Comparison of ENCODE assay signal across 19 cellular contexts in genomic region chr22:36865346-36865745, GRCh38. TPM values are rescaled to one million over a fixed set of nuclear protein-coding genes. Genes with fewer than 3 reads are reported as not detected.
DNase-seq lines count a peak whose midpoint lies in the region; ATAC-seq and TF ChIP-seq lines count a peak whose summit lies in the region.
"Had no signal": no experiment of that assay in that cellular context is flagged by ENCODE, and none has a peak within 500 bp of the region (broad histone marks: within the 10 kb centered on the region; RNA-seq: fewer than 3 reads in every experiment).

No MANE protein-coding gene starts in this region.

- H3K4ac ChIP-seq in trophoblast cell (ENCODE audit: low read depth, low read length), result no peak overlapping the region

- peaks cover 45% of the 10 kb centered on the region for H3K4me1 Mint-ChIP-seq in activated CD4-positive, alpha-beta T cell treated with anti-CD3 and anti-CD28 coated beads, Interleukin-2, amount 10 ng/mL, durations not matched to agents 24 days and 14 days
- H3K4me1 Mint-ChIP-seq in endodermal cell, result no peaks in the 10 kb centered on the region
- peaks cover 4% of the 10 kb centered on the region for H3K4me1 Mint-ChIP-seq in mesothelial cell of epicardium
- H3K4me1 Mint-ChIP-seq: activated naive CD4-positive, alpha-beta T cell treated with anti-CD3 and anti-CD28 coated beads, Interleukin-2, amount 50 U/mL, for 24 hours; nephron had no signal

- H2BK120ac ChIP-seq in trophoblast cell (ENCODE audit: insufficient read depth, low read length, poor library complexity), result no peak overlapping the region

- no peak overlapping the region for H3K14ac ChIP-seq in trophoblast cell (ENCODE audit: low read length)

- no peak for ATAC-seq in heart right ventricle
- ATAC-seq: heart left ventricle, left lobe of liver had no signal

- no peak overlapping the region for H3K4me3 Mint-ChIP-seq in activated CD4-positive, alpha-beta T cell treated with anti-CD3 and anti-CD28 coated beads, Interleukin-2, amount 10 ng/mL, durations not matched to agents 24 days and 14 days
- H3K4me3 Mint-ChIP-seq in endodermal cell, result no peak overlapping the region
- H3K4me3 Mint-ChIP-seq in mesothelial cell of epicardium, result no peak overlapping the region
- H3K4me3 Mint-ChIP-seq: activated naive CD4-positive, alpha-beta T cell treated with anti-CD3 and anti-CD28 coated beads, Interleukin-2, amount 50 U/mL, for 24 hours; nephron had no signal

- H2BK12ac ChIP-seq in trophoblast cell (ENCODE audit: low read length), result no peak overlapping the region

- H3K27me3 Mint-ChIP-seq in activated CD4-positive, alpha-beta T cell treated with anti-CD3 and anti-CD28 coated beads, Interleukin-2, amount 10 ng/mL, durations not matched to agents 24 days and 14 days, result no peaks in the 10 kb centered on the region
- H3K27me3 Mint-ChIP-seq in endodermal cell (ENCODE audit: insufficient read depth), result peaks cover 17% of the 10 kb centered on the region
- H3K27me3 Mint-ChIP-seq in mesothelial cell of epicardium (ENCODE audit: low read depth), result peaks cover 44% of the 10 kb centered on the region

- peaks cover 87% of the 10 kb centered on the region for H3K4me1 ChIP-seq in OCI-LY3 (ENCODE audit: low read length)
- no peaks in the 10 kb centered on the region for H3K4me1 ChIP-seq in endodermal cell (ENCODE audit: control insufficient read depth, insufficient read depth, low read length)
- H3K4me1 ChIP-seq in trophoblast cell (ENCODE audit: control insufficient read depth in 1 of 2, insufficient read depth in 2 of 2, low read length in 2 of 2), result no peaks in the 10 kb centered on the region
- H3K4me1 ChIP-seq in heart right ventricle, result peaks cover 0 to 51% (median 0%) of the 10 kb centered on the region in 9 donors
- H3K4me1 ChIP-seq: sigmoid colon, uterus had no signal

- peak overlapping the region; percentile 5; the same call in 1 of the 2 replicates for H3K4me3 ChIP-seq in OCI-LY3 (ENCODE audit: low read length)
- H3K4me3 ChIP-seq in endodermal cell (ENCODE audit: low read length), result no peak overlapping the region
- H3K4me3 ChIP-seq in trophoblast cell (ENCODE audit: low read depth, low read length), result no peak overlapping the region
- no peak overlapping the region for H3K4me3 ChIP-seq in heart right ventricle
- H3K4me3 ChIP-seq: heart left ventricle, sigmoid colon, uterus had no signal

- H2AFZ ChIP-seq in OCI-LY3 (ENCODE audit: low read depth, low read length) (no peak overlapping the region), trophoblast cell (ENCODE audit: insufficient read depth, low read length, poor library complexity) (no peak overlapping the region)

- H2AK5ac ChIP-seq in trophoblast cell (ENCODE audit: low read length), result no peak overlapping the region

- peak overlapping the region; percentile 51 for H3K4me2 ChIP-seq in OCI-LY3 (ENCODE audit: low read length)
- H3K4me2 ChIP-seq in trophoblast cell (ENCODE audit: low read length), result no peak overlapping the region

- H3K79me2 ChIP-seq in OCI-LY3 (ENCODE audit: low read length) (peaks cover 13% of the 10 kb centered on the region; the same call in 1 of the 2 replicates), trophoblast cell (ENCODE audit: control insufficient read depth, insufficient read depth, low read length, poor library complexity) (no peaks in the 10 kb centered on the region)

- H4K20me1 ChIP-seq in OCI-LY3 (ENCODE audit: insufficient read depth, low read length), result no peaks in the 10 kb centered on the region

- DNase-seq in activated CD4-positive, alpha-beta T cell treated with anti-CD3 and anti-CD28 coated beads, Interleukin-2, amount 10 ng/mL, durations not matched to agents 24 days and 14 days, result no peak
- no peak for DNase-seq in activated CD4-positive, alpha-beta T cell treated with anti-CD3 and anti-CD28 coated beads for 4 hours
- DNase-seq in endodermal cell (peak; percentile 84), trophoblast cell (peak; percentile 38 to 45), heart right ventricle (no peak), mesothelial cell of epicardium (ENCODE audit: low spot score in 2 of 2, unreplicated experiment in 2 of 2) (no peak)
- no peak for DNase-seq in stimulated activated naive CD4-positive, alpha-beta T cell treated with Interleukin-2 at 50 U/mL for 16 hours (lab: John Stamatoyannopoulos, UW)
- DNase-seq: COR-L47; erythroblast; heart left ventricle; MM.1S; NCI-H748 treated with DMSO at 0.1 percent for 48 hours; sigmoid colon; stimulated activated CD4-positive, alpha-beta T cell treated with anti-CD3 and anti-CD28 coated beads, Interleukin-4, amount 100 ng/mL, for 4 hours; uterus had no signal

- no peak overlapping the region for H2BK5ac ChIP-seq in trophoblast cell (ENCODE audit: low read depth, low read length, poor library complexity)

- H3K27me3 ChIP-seq in OCI-LY3 (ENCODE audit: low read depth, low read length), result no peaks in the 10 kb centered on the region
- H3K27me3 ChIP-seq in endodermal cell (ENCODE audit: control insufficient read depth, insufficient read depth, low read length, poor library complexity, severe bottlenecking), result no peaks in the 10 kb centered on the region
- H3K27me3 ChIP-seq in trophoblast cell (ENCODE audit: insufficient read depth, low read length), result no peaks in the 10 kb centered on the region
- H3K27me3 ChIP-seq in heart right ventricle, result peaks cover 0 to 53% (median 28%) of the 10 kb centered on the region in 7 donors
- H3K27me3 ChIP-seq: uterus had no signal

- H4K8ac ChIP-seq in trophoblast cell (ENCODE audit: low read depth, low read length), result no peak overlapping the region

- H3K27ac ChIP-seq in OCI-LY3 (ENCODE audit: low read length) (peak overlapping the region; percentile 92), endodermal cell (ENCODE audit: low read depth, low read length) (no peak overlapping the region), trophoblast cell (ENCODE audit: low read depth, low read length) (no peak overlapping the region), heart right ventricle (peak overlapping the region in 1 of 10 donors; percentile 95)
- H3K27ac ChIP-seq: heart left ventricle, sigmoid colon, uterus had no signal

- intact Hi-C loops in activated CD4-positive, alpha-beta T cell treated with anti-CD3 and anti-CD28 coated beads, Interleukin-2, amount 10 ng/mL, durations not matched to agents 24 days and 14 days (cut with micrococcal nuclease), result no loop called here
- intact Hi-C loops in heart right ventricle (cut with DNase I), result no loop called here

- H3K79me1 ChIP-seq in trophoblast cell (ENCODE audit: low read length), result no peaks in the 10 kb centered on the region

- peak overlapping the region; percentile 63 for H3K27ac Mint-ChIP-seq in activated CD4-positive, alpha-beta T cell treated with anti-CD3 and anti-CD28 coated beads, Interleukin-2, amount 10 ng/mL, durations not matched to agents 24 days and 14 days
- H3K27ac Mint-ChIP-seq in endodermal cell, result no peak overlapping the region
- H3K27ac Mint-ChIP-seq in mesothelial cell of epicardium, result no peak overlapping the region
- H3K27ac Mint-ChIP-seq: nephron had no signal

- H3K36me3 ChIP-seq in OCI-LY3 (replicated peaks; ENCODE audit: low read depth, low read length) (peaks cover 8% of the 10 kb centered on the region), endodermal cell (ENCODE audit: control insufficient read depth, insufficient read depth, low read length) (no peaks in the 10 kb centered on the region), trophoblast cell (ENCODE audit: control insufficient read depth in 1 of 2, insufficient read depth in 2 of 2, low read length in 2 of 2) (no peaks in the 10 kb centered on the region), heart right ventricle (peaks cover 0 to 48% (median 0%) of the 10 kb centered on the region in 9 donors)
- H3K36me3 ChIP-seq: sigmoid colon, uterus had no signal

- H3K23ac ChIP-seq in trophoblast cell (ENCODE audit: low read length), result no peak overlapping the region

- H3K18ac ChIP-seq in trophoblast cell (ENCODE audit: low read length), result no peak overlapping the region

- H3K9me3 Mint-ChIP-seq in activated CD4-positive, alpha-beta T cell treated with anti-CD3 and anti-CD28 coated beads, Interleukin-2, amount 10 ng/mL, durations not matched to agents 24 days and 14 days, result no peaks in the 10 kb centered on the region
- H3K9me3 Mint-ChIP-seq in endodermal cell, result no peaks in the 10 kb centered on the region
- no peaks in the 10 kb centered on the region for H3K9me3 Mint-ChIP-seq in mesothelial cell of epicardium
- H3K9me3 Mint-ChIP-seq: activated naive CD4-positive, alpha-beta T cell treated with anti-CD3 and anti-CD28 coated beads, Interleukin-2, amount 50 U/mL, for 24 hours had no signal

- H4K91ac ChIP-seq in trophoblast cell (ENCODE audit: low read depth, low read length), result no peak overlapping the region

- H3K9ac ChIP-seq in OCI-LY3 (ENCODE audit: low read length) (peak overlapping the region; percentile 51; the same call in 1 of the 2 replicates), endodermal cell (ENCODE audit: extremely low read depth, low read length, poor library complexity, severe bottlenecking) (no peak overlapping the region), trophoblast cell (ENCODE audit: low read length) (no peak overlapping the region)

- H3K9me3 ChIP-seq in OCI-LY3 (ENCODE audit: insufficient read depth, low read length) (no peaks in the 10 kb centered on the region), endodermal cell (ENCODE audit: control insufficient read depth, low read length) (no peaks in the 10 kb centered on the region), trophoblast cell (ENCODE audit: insufficient read depth, low read depth, low read length) (peaks cover 4% of the 10 kb centered on the region), heart right ventricle (no peaks in the 10 kb centered on the region)
- H3K9me3 ChIP-seq: heart left ventricle, sigmoid colon, uterus had no signal

- peaks cover 34% of the 10 kb centered on the region for H3K36me3 Mint-ChIP-seq in activated CD4-positive, alpha-beta T cell treated with anti-CD3 and anti-CD28 coated beads, Interleukin-2, amount 10 ng/mL, durations not matched to agents 24 days and 14 days (ENCODE audit: low read depth)
- H3K36me3 Mint-ChIP-seq in endodermal cell (ENCODE audit: low read depth), result no peaks in the 10 kb centered on the region
- H3K36me3 Mint-ChIP-seq in mesothelial cell of epicardium, result no peaks in the 10 kb centered on the region
- H3K36me3 Mint-ChIP-seq: activated naive CD4-positive, alpha-beta T cell treated with anti-CD3 and anti-CD28 coated beads, Interleukin-2, amount 50 U/mL, for 24 hours had no signal

- H4K12ac ChIP-seq in trophoblast cell (ENCODE audit: low read depth, low read length), result no peak overlapping the region

- TF ChIP-seq CTCF in OCI-LY3 (IDR thresholded peaks at IDR 0.05; ENCODE audit: low read depth, low read length) (no peak), endodermal cell (conservative IDR thresholded peaks at IDR 0.05) (no peak), heart right ventricle (IDR thresholded peaks at IDR 0.05) (no peak), mesothelial cell of epicardium (IDR thresholded peaks at IDR 0.05; ENCODE audit: unreplicated experiment) (no peak)

- 38% methylated on average over 4 to 13 of the region's 13 CpGs for WGBS in endodermal cell (ENCODE audit: insufficient coverage in 1 of 2, insufficient read length in 1 of 2), 2 experiments
- WGBS in trophoblast cell (ENCODE audit: extremely low coverage, insufficient coverage, insufficient read length), result no CpG with 5 or more reads among the region's 13 CpGs
- 25 to 26% methylated on average over 13 of the region's 13 CpGs for WGBS in heart right ventricle, 2 donors

RNA-seq across cellular contexts. Expression of gene NCF4, which starts 4.5 kb away (rescaled TPM):
- 12.3 and 13.6 TPM in 2 replicates for total RNA-seq in activated CD4-positive, alpha-beta T cell treated with anti-CD3 and anti-CD28 coated beads, Interleukin-2, amount 10 ng/mL, durations not matched to agents 24 days and 14 days
- total RNA-seq in endodermal cell, result not detected
- polyA plus RNA-seq in endodermal cell (2013, experiment 1 of 2), result not detected
- not detected for polyA plus RNA-seq in endodermal cell (2013, experiment 2 of 2)
- polyA plus RNA-seq in trophoblast cell (2013), result 2.3 and 2.9 TPM in 2 replicates
- 10 to 100 TPM in 2 of 10 donors, 1 to 10 TPM in 8; 1.1 to 18.9 (median 2.7) TPM for total RNA-seq in heart right ventricle
- polyA plus RNA-seq in heart right ventricle, result 10 to 100 TPM in 1 of 2 donors, 1 to 10 TPM in 1; 4.6 to 10.5 TPM
- not detected in 3 replicates for total RNA-seq in mesothelial cell of epicardium

RNA-seq across cellular contexts. Expression of gene CSF2RB, which starts 48.1 kb away (rescaled TPM):
- 5.0 and 5.2 TPM in 2 replicates for total RNA-seq in activated CD4-positive, alpha-beta T cell treated with anti-CD3 and anti-CD28 coated beads, Interleukin-2, amount 10 ng/mL, durations not matched to agents 24 days and 14 days
- total RNA-seq in endodermal cell, result not detected
- not detected for polyA plus RNA-seq in endodermal cell (2013, experiment 1 of 2)
- not detected for polyA plus RNA-seq in endodermal cell (2013, experiment 2 of 2)
- 4.3 and 4.7 TPM in 2 replicates for polyA plus RNA-seq in trophoblast cell (2013)
- 10 to 100 TPM in 1 of 10 donors, 1 to 10 TPM in 9; 1.4 to 20.8 (median 1.8) TPM for total RNA-seq in heart right ventricle
- polyA plus RNA-seq in heart right ventricle, result 1 to 10 TPM in 1 of 2 donors, under 1 TPM in 1; 0.81 to 1.5 TPM
- 0.38 to 0.56 TPM (median 0.38 TPM) in 3 replicates for total RNA-seq in mesothelial cell of epicardium

RNA-seq across cellular contexts. Expression of gene PVALB, which starts 48.5 kb away (rescaled TPM):
- not detected in 2 replicates for total RNA-seq in activated CD4-positive, alpha-beta T cell treated with anti-CD3 and anti-CD28 coated beads, Interleukin-2, amount 10 ng/mL, durations not matched to agents 24 days and 14 days
- total RNA-seq in endodermal cell (not detected), heart right ventricle (not detected), mesothelial cell of epicardium (not detected in 3 replicates)
- polyA plus RNA-seq in endodermal cell (2013, experiment 1 of 2), result 1.1 TPM
- 0.58 TPM for polyA plus RNA-seq in endodermal cell (2013, experiment 2 of 2)
- 0.11 and 0.40 TPM in 2 replicates for polyA plus RNA-seq in trophoblast cell (2013)
- polyA plus RNA-seq in heart right ventricle, result not detected
- total RNA-seq: heart left ventricle, sigmoid colon had no signal
- polyA plus RNA-seq: heart left ventricle, sigmoid colon had no signal

Comparison
In these comparisons a context has a peak if more than half of its experiments do, and no peak if none do; other contexts are left out.
1. DNase-seq: peak in endodermal cell (single experiment) and trophoblast cell (2 of 2); none in activated CD4-positive, alpha-beta T cell treated with anti-CD3 and anti-CD28 coated beads, Interleukin-2, amount 10 ng/mL, durations not matched to agents 24 days and 14 days (single experiment), activated CD4-positive, alpha-beta T cell treated with anti-CD3 and anti-CD28 coated beads for 4 hours (0 of 2), stimulated activated naive CD4-positive, alpha-beta T cell treated with Interleukin-2 at 50 U/mL for 16 hours (single experiment), heart right ventricle (0 of 2) and mesothelial cell of epicardium (0 of 2).